19 cellular contexts compared by ENCODE assay signal in the genomic region with DNA sequence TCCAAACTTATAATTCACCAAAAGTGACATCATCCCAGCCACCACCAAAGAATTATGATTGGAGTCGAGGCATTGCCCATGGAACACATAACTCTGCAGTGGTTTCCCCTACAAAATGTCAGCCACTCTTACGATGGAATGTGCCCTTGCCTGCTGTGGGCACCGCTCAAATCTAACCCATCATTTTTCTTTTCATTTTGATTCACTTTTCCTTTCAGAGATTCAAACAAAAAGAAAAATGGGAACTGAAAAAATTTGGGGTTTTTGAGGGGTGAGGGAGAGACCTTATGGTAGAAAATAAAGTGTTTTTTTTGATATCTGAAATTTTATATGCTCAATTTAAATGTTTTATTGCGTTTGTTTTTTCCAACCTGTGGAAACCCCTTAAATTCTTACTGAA. TPM values are rescaled to one million over a fixed set of nuclear protein-coding genes. Genes with fewer than 3 reads are reported as not detected.
DNase-seq lines count a peak whose midpoint lies in the region; ATAC-seq and TF ChIP-seq lines count a peak whose summit lies in the region.
"Had no signal": no experiment of that assay in that cellular context is flagged by ENCODE, and none has a peak within 500 bp of the region (broad histone marks: within the 10 kb centered on the region; RNA-seq: fewer than 3 reads in every experiment).

No MANE protein-coding gene starts in this region.

- no peak overlapping the region for H3K4me3 ChIP-seq in aorta (ENCODE audit: low read length in 2 of 2)
- H3K4me3 ChIP-seq: A549, mucosa of descending colon, transverse colon had no signal

- DNase-seq in activated naive CD4-positive, alpha-beta T cell treated with anti-CD3 and anti-CD28 coated beads for 36 hours, result no peak
- no peak for DNase-seq in activated naive CD4-positive, alpha-beta T cell treated with Interleukin-2 at 50 U/mL for 16 hours
- DNase-seq in activated B cell treated with CpG ODN at 0.5 μM for 24 hours (no peak), erythroblast (lab: John Stamatoyannopoulos, UW) (no peak), omental fat pad (ENCODE audit: low spot score) (no peak), aorta (no peak)
- DNase-seq in stimulated activated naive B cell treated with anti-CD40 and anti-IgM and Interleukin-4, amounts not matched to agents 10 μg/mL and 1 μg/mL and 100 μg/mL, for 72 hours, result peak; percentile 45
- DNase-seq: foreskin keratinocyte; HCEC 1CT; mucosa of descending colon; NCI-H345; Right ventricle myocardium superior; stimulated activated CD4-positive, alpha-beta T cell treated with anti-CD3 and anti-CD28 coated beads, Interleukin-4, amount 100 ng/mL, for 1 hour; transverse colon had no signal

- H3K27me3 Mint-ChIP-seq in activated naive CD4-positive, alpha-beta T cell treated with anti-CD3 and anti-CD28 coated beads for 36 hours (ENCODE audit: low read depth), result no peaks in the 10 kb centered on the region
- H3K27me3 Mint-ChIP-seq in activated B cell treated with CpG ODN at 0.5 μM for 24 hours, result no peaks in the 10 kb centered on the region
- H3K27me3 Mint-ChIP-seq in stimulated activated naive B cell treated with anti-CD40 and anti-IgM and Interleukin-4, amounts not matched to agents 10 μg/mL and 1 μg/mL and 100 μg/mL, for 72 hours, result no peaks in the 10 kb centered on the region

- peaks cover 62% of the 10 kb centered on the region for H3K36me3 Mint-ChIP-seq in activated naive CD4-positive, alpha-beta T cell treated with anti-CD3 and anti-CD28 coated beads for 36 hours (ENCODE audit: low read depth)
- H3K36me3 Mint-ChIP-seq in activated B cell treated with CpG ODN at 0.5 μM for 24 hours (ENCODE audit: low read depth), result peaks cover 67% of the 10 kb centered on the region
- H3K36me3 Mint-ChIP-seq in stimulated activated naive B cell treated with anti-CD40 and anti-IgM and Interleukin-4, amounts not matched to agents 10 μg/mL and 1 μg/mL and 100 μg/mL, for 72 hours, result peaks cover 31 to 63% of the 10 kb centered on the region in 2 donors

- no peak overlapping the region for H3K4me3 Mint-ChIP-seq in activated naive CD4-positive, alpha-beta T cell treated with anti-CD3 and anti-CD28 coated beads for 36 hours
- peak overlapping the region; percentile 70 for H3K4me3 Mint-ChIP-seq in activated B cell treated with CpG ODN at 0.5 μM for 24 hours
- H3K4me3 Mint-ChIP-seq in stimulated activated naive B cell treated with anti-CD40 and anti-IgM and Interleukin-4, amounts not matched to agents 10 μg/mL and 1 μg/mL and 100 μg/mL, for 72 hours, result peak overlapping the region; percentile 51 to 60
- H3K4me3 Mint-ChIP-seq: T-helper 2 cell treated with Interferon-gamma antibody and Interleukin-4, amounts not matched to agents 5 μg/mL and 100 μg/mL, for 36 hours had no signal

- peaks cover 8 to 10% of the 10 kb centered on the region in 2 donors for H3K36me3 ChIP-seq in aorta (ENCODE audit: control insufficient read depth in 1 of 2, insufficient read depth in 2 of 2, low read length in 1 of 2)

- no peak for TF ChIP-seq POLR2A in erythroblast (IDR thresholded peaks at IDR 0.05; ENCODE audit: low read length)

- peak; percentile 36 for ATAC-seq in GM21825 (IDR thresholded peaks at IDR 0.05; ENCODE audit: unreplicated experiment)
- ATAC-seq in activated B cell treated with CpG ODN at 0.5 μM for 24 hours (ENCODE audit: low read depth), result peak; percentile 41
- peak; percentile 81 to 85 for ATAC-seq in stimulated activated naive B cell treated with anti-CD40 and anti-IgM and Interleukin-4, amounts not matched to agents 10 μg/mL and 1 μg/mL and 100 μg/mL, for 72 hours (replicated peaks)
- no peak for ATAC-seq in omental fat pad (ENCODE audit: low FRiP score)
- ATAC-seq in aorta (ENCODE audit: low FRiP score), result no peak
- ATAC-seq: A549, foreskin keratinocyte, left lobe of liver had no signal

- H3K9me3 Mint-ChIP-seq in activated naive CD4-positive, alpha-beta T cell treated with anti-CD3 and anti-CD28 coated beads for 36 hours, result no peaks in the 10 kb centered on the region
- H3K9me3 Mint-ChIP-seq in activated B cell treated with CpG ODN at 0.5 μM for 24 hours, result no peaks in the 10 kb centered on the region
- H3K9me3 Mint-ChIP-seq in stimulated activated naive B cell treated with anti-CD40 and anti-IgM and Interleukin-4, amounts not matched to agents 10 μg/mL and 1 μg/mL and 100 μg/mL, for 72 hours, result no peaks in the 10 kb centered on the region
- H3K9me3 Mint-ChIP-seq: T-helper 2 cell treated with Interferon-gamma antibody and Interleukin-4, amounts not matched to agents 5 μg/mL and 100 μg/mL, for 36 hours had no signal

- intact Hi-C loops in activated naive CD4-positive, alpha-beta T cell treated with anti-CD3 and anti-CD28 coated beads for 36 hours (cut with micrococcal nuclease), result loop anchor here (1.0 kb wide), 1 partner anchor 11 kb away; no protein-coding TSS in a partner anchor
- intact Hi-C loops in activated B cell treated with CpG ODN at 0.5 μM for 24 hours (cut with micrococcal nuclease), result no loop called here
- intact Hi-C loops in aorta (cut with DNase I), result no loop called here

- no peaks in the 10 kb centered on the region for H3K4me1 ChIP-seq in aorta (ENCODE audit: control insufficient read depth in 1 of 2, insufficient read depth in 2 of 2, low read length in 2 of 2)
- H3K4me1 ChIP-seq: A549 had no signal

- H3K4me1 Mint-ChIP-seq in activated naive CD4-positive, alpha-beta T cell treated with anti-CD3 and anti-CD28 coated beads for 36 hours (ENCODE audit: low read depth), result peaks cover 47% of the 10 kb centered on the region
- H3K4me1 Mint-ChIP-seq in activated B cell treated with CpG ODN at 0.5 μM for 24 hours, result peaks cover 45% of the 10 kb centered on the region
- peaks cover 33 to 46% of the 10 kb centered on the region in 2 donors for H3K4me1 Mint-ChIP-seq in stimulated activated naive B cell treated with anti-CD40 and anti-IgM and Interleukin-4, amounts not matched to agents 10 μg/mL and 1 μg/mL and 100 μg/mL, for 72 hours

- 57 to 68% methylated on average over 4 of the region's 4 CpGs for WGBS in aorta, 2 donors

- H3K27ac Mint-ChIP-seq in activated naive CD4-positive, alpha-beta T cell treated with anti-CD3 and anti-CD28 coated beads for 36 hours, result peak overlapping the region; percentile 30
- H3K27ac Mint-ChIP-seq in activated B cell treated with CpG ODN at 0.5 μM for 24 hours, result peak overlapping the region; percentile 90
- peak overlapping the region; percentile 92 for H3K27ac Mint-ChIP-seq in stimulated activated naive B cell treated with anti-CD40 and anti-IgM and Interleukin-4, amounts not matched to agents 10 μg/mL and 1 μg/mL and 100 μg/mL, for 72 hours
- H3K27ac Mint-ChIP-seq: T-helper 2 cell treated with Interferon-gamma antibody and Interleukin-4, amounts not matched to agents 5 μg/mL and 100 μg/mL, for 36 hours had no signal

- CTCF ChIA-PET in activated naive CD4-positive, alpha-beta T cell treated with anti-CD3 and anti-CD28 coated beads for 36 hours (lab: Charles Lee), result no interaction called here
- CTCF ChIA-PET in activated B cell treated with CpG ODN at 0.5 μM for 24 hours (lab: Charles Lee), result no interaction called here

- H3K27me3 ChIP-seq in aorta (ENCODE audit: control insufficient read depth in 1 of 2, insufficient read depth in 2 of 2, low read length in 1 of 2), result no peaks in the 10 kb centered on the region
- H3K27me3 ChIP-seq: foreskin keratinocyte, transverse colon had no signal

- H3K27ac ChIP-seq in aorta (ENCODE audit: low read depth in 1 of 2, low read length in 2 of 2), result no peak overlapping the region
- H3K27ac ChIP-seq: A549, foreskin keratinocyte, KMS-11, transverse colon had no signal

- TF ChIP-seq CTCF in activated B cell treated with CpG ODN at 0.5 μM for 24 hours (IDR thresholded peaks at IDR 0.05) (no peak), omental fat pad (IDR thresholded peaks at IDR 0.05) (no peak)

- POLR2A ChIA-PET in activated B cell treated with CpG ODN at 0.5 μM for 24 hours (lab: Charles Lee), result interaction anchor here (1.3 to 5.6 kb wide), 3 partner anchors 11 to 163 kb away, joined by 3 to 56 read pairs (median 29); a partner anchor contains a TSS

- no peaks in the 10 kb centered on the region for H3K9me3 ChIP-seq in aorta (ENCODE audit: control insufficient read depth, low read length)
- H3K9me3 ChIP-seq: A549, mucosa of descending colon, transverse colon had no signal

RNA-seq across cellular contexts. Expression of a gene that starts 28.1 kb away (rescaled TPM):
- total RNA-seq in activated naive CD4-positive, alpha-beta T cell treated with anti-CD3 and anti-CD28 coated beads for 36 hours, result 10 to 100 TPM; 87.8 to 89.9 TPM
- total RNA-seq in activated B cell treated with CpG ODN at 0.5 μM for 24 hours, result 235 and 238 TPM in 2 replicates
- 100 to 1,000 TPM in 1 of 4 donors, 10 to 100 TPM in 3; 84.8 to 164 (median 91.6) TPM for total RNA-seq in omental fat pad
- total RNA-seq in aorta, result 100 to 1,000 TPM; 206 to 265 TPM
- 10 to 100 TPM; 61.7 to 84.8 TPM for polyA plus RNA-seq in aorta

Comparison
In these comparisons a context has a peak if more than half of its experiments do, and no peak if none do; other contexts are left out.
1. H3K27ac Mint-ChIP-seq: peak in every context shown above with its lines; median percentile 92 in stimulated activated naive B cell treated with anti-CD40 and anti-IgM and Interleukin-4, amounts not matched to agents 10 μg/mL and 1 μg/mL and 100 μg/mL, for 72 hours; 90 in activated B cell treated with CpG ODN at 0.5 μM for 24 hours; 30 in activated naive CD4-positive, alpha-beta T cell treated with anti-CD3 and anti-CD28 coated beads for 36 hours.
2. ATAC-seq: peak in GM21825 (single experiment), activated B cell treated with CpG ODN at 0.5 μM for 24 hours (single experiment) and stimulated activated naive B cell treated with anti-CD40 and anti-IgM and Interleukin-4, amounts not matched to agents 10 μg/mL and 1 μg/mL and 100 μg/mL, for 72 hours (2 of 2); none in omental fat pad (single experiment) and aorta (single experiment).